ENCODE assay signal across 8 cellular contexts in genomic region chr14:22226381-22226780, GRCh38.
DNase-seq lines count a peak whose midpoint lies in the region; ATAC-seq and TF ChIP-seq lines count a peak whose summit lies in the region.

No MANE protein-coding gene starts in this region.

- H3K9me3 Mint-ChIP-seq in GM23338 = peaks cover 10% of the 10 kb centered on the region
- no peaks in the 10 kb centered on the region for H3K9me3 Mint-ChIP-seq in T-helper 2 cell treated with Interferon-gamma antibody and Interleukin-4, amounts not matched to agents 5 μg/mL and 100 μg/mL, for 36 hours

- H3K9me2 ChIP-seq in GM23338 (ENCODE audit: insufficient read depth) = no peaks in the 10 kb centered on the region

- no peak overlapping the region for H3K27ac Mint-ChIP-seq in GM23338
- H3K27ac Mint-ChIP-seq in T-helper 2 cell treated with Interferon-gamma antibody and Interleukin-4, amounts not matched to agents 5 μg/mL and 100 μg/mL, for 36 hours = peak overlapping the region; percentile 77

- H3K4me1 Mint-ChIP-seq in GM23338 = peaks cover 16% of the 10 kb centered on the region
- peaks cover 7% of the 10 kb centered on the region for H3K4me1 Mint-ChIP-seq in T-helper 2 cell treated with Interferon-gamma antibody and Interleukin-4, amounts not matched to agents 5 μg/mL and 100 μg/mL, for 36 hours (ENCODE audit: low read depth)

- no peak overlapping the region for H3K4me2 ChIP-seq in GM23338

- no peaks in the 10 kb centered on the region for H4K20me1 ChIP-seq in GM23338 (replicated peaks; ENCODE audit: insufficient read depth)

- peaks cover 6% of the 10 kb centered on the region for H3K27me3 Mint-ChIP-seq in GM23338 (ENCODE audit: insufficient read depth, low read depth, poor library complexity)
- H3K27me3 Mint-ChIP-seq in T-helper 2 cell treated with Interferon-gamma antibody and Interleukin-4, amounts not matched to agents 5 μg/mL and 100 μg/mL, for 36 hours (ENCODE audit: low read depth) = no peaks in the 10 kb centered on the region

- H3K27ac ChIP-seq in GM23338 (ENCODE audit: low read depth) = no peak overlapping the region

- H3K36me3 ChIP-seq in GM23338 (ENCODE audit: insufficient read depth) = no peaks in the 10 kb centered on the region

- peak; percentile 72 for TF ChIP-seq CTCF in GM23338 (conservative IDR thresholded peaks at IDR 0.05; ENCODE audit: low read depth in 2 of 2)

- peak; percentile 45; the same call in 2 of the 3 replicates for ATAC-seq in GM23338
- no peak for ATAC-seq in HG03432 (IDR thresholded peaks at IDR 0.05; ENCODE audit: unreplicated experiment)
- no peak for ATAC-seq in HG02840 (IDR thresholded peaks at IDR 0.05; ENCODE audit: low FRiP score, unreplicated experiment)
- no peak for ATAC-seq in HG03139 (IDR thresholded peaks at IDR 0.05; ENCODE audit: unreplicated experiment)

- DNase-seq in AML-193 (lab: John Stamatoyannopoulos, UW) = peak; percentile 69 to 86
- peak; percentile 68 for DNase-seq in GM23338 (ENCODE audit: low spot score)
- DNase-seq in T-helper 2 cell treated with Interferon-gamma antibody and Interleukin-4, amounts not matched to agents 5 μg/mL and 100 μg/mL, for 36 hours (ENCODE audit: low spot score) = no peak
- DNase-seq in hepatic stellate cell (ENCODE audit: low spot score) = peak; percentile 17
- DNase-seq in NCI-H2227 (lab: John Stamatoyannopoulos, UW; ENCODE audit: unreplicated experiment) = no peak

- H3K36me3 Mint-ChIP-seq in GM23338 (ENCODE audit: low read depth) = peaks cover 10% of the 10 kb centered on the region
- H3K36me3 Mint-ChIP-seq in T-helper 2 cell treated with Interferon-gamma antibody and Interleukin-4, amounts not matched to agents 5 μg/mL and 100 μg/mL, for 36 hours (ENCODE audit: low read depth) = no peaks in the 10 kb centered on the region

- peaks cover 10% of the 10 kb centered on the region for H3K4me1 ChIP-seq in GM23338 (ENCODE audit: insufficient read depth)

- H3K4me3 Mint-ChIP-seq in GM23338 = no peak overlapping the region
- peak overlapping the region; percentile 71 for H3K4me3 Mint-ChIP-seq in T-helper 2 cell treated with Interferon-gamma antibody and Interleukin-4, amounts not matched to agents 5 μg/mL and 100 μg/mL, for 36 hours

- H3K79me2 ChIP-seq in GM23338 (replicated peaks; ENCODE audit: insufficient read depth) = no peaks in the 10 kb centered on the region

- H3K27me3 ChIP-seq in GM23338 (ENCODE audit: insufficient read depth) = no peaks in the 10 kb centered on the region

- no peak overlapping the region for H3K4me3 ChIP-seq in GM23338

- no peaks in the 10 kb centered on the region for H3F3A ChIP-seq in GM23338 (replicated peaks; ENCODE audit: low read depth)

- H2AFZ ChIP-seq in GM23338 = peak overlapping the region; percentile 78; the same call in 1 of the 2 replicates

TF ChIP-seq in GM23338, 12 proteins besides CTCF, POLR2A, EP300 and RAD21 (continues in another document):
- no peak for TF ChIP-seq ZNF331 (CRISPR knock-in tag; IDR thresholded peaks at IDR 0.05; ENCODE audit: low read depth)
- TF ChIP-seq ETS1 (IDR thresholded peaks at IDR 0.05) = no peak
- TF ChIP-seq STAT1 (IDR thresholded peaks at IDR 0.05; ENCODE audit: unreplicated experiment) = no peak
- no peak for TF ChIP-seq POLR2AphosphoS5 (IDR thresholded peaks at IDR 0.05; ENCODE audit: low read depth)
- no peak for TF ChIP-seq ZNF114 (CRISPR knock-in tag; IDR thresholded peaks at IDR 0.05)
- no peak for TF ChIP-seq JUNB (IDR thresholded peaks at IDR 0.05; ENCODE audit: unreplicated experiment)
- no peak for TF ChIP-seq CREB1 (CRISPR knock-in tag; IDR thresholded peaks at IDR 0.05; ENCODE audit: low read depth)
- TF ChIP-seq REST (IDR thresholded peaks at IDR 0.05; ENCODE audit: unreplicated experiment) = no peak
- TF ChIP-seq NANOG (IDR thresholded peaks at IDR 0.05; ENCODE audit: borderline replicate concordance) = no peak
- no peak for TF ChIP-seq EZH2 (IDR thresholded peaks at IDR 0.05; ENCODE audit: low read depth, unreplicated experiment)
- no peak for TF ChIP-seq EZH2phosphoT487 (IDR thresholded peaks at IDR 0.05; ENCODE audit: unreplicated experiment)

Comparison
In these comparisons a context has a peak if more than half of its experiments do, and no peak if none do; other contexts are left out.
1. DNase-seq: peak in AML-193 (2 of 2), GM23338 (single experiment) and hepatic stellate cell (single experiment); none in T-helper 2 cell treated with Interferon-gamma antibody and Interleukin-4, amounts not matched to agents 5 μg/mL and 100 μg/mL, for 36 hours (single experiment) and NCI-H2227 (single experiment).